ENCODE assay signal across 8 cellular contexts in genomic region chr3:52056521-52056967, GRCh38. TPM values are rescaled to one million over a fixed set of nuclear protein-coding genes. Genes with fewer than 3 reads are reported as not detected.
A peak's percentile ranks its signal among the peaks of the same experiment; 100 is the strongest.
DNase-seq lines count a peak whose midpoint lies in the region; ATAC-seq and TF ChIP-seq lines count a peak whose summit lies in the region.

DUSP7 (minus strand) TSS chr3:52056571; CDS start chr3:52056366, 205 bp downstream.

- DNase-seq in AG04450 (ENCODE audit: low read depth, low spot score): no peak
- DNase-seq in RPMI7951 (ENCODE audit: low read depth): peak; percentile 78
- DNase-seq in activated effector memory CD4-positive, alpha-beta T cell treated with anti-CD3 and anti-CD28 coated beads, Interleukin-2, amount 50 U/mL, for 16 hours: peak; percentile 91
- no peak for DNase-seq in foreskin keratinocyte
- DNase-seq in substantia nigra (lab: John Stamatoyannopoulos, UW): peak in 43 of 49 donors; percentile 44 to 91 (median 72)

- H3K4me3 ChIP-seq in AG04450 (ENCODE audit: low read depth, low read length) (peak within 1 kb of the TSS; percentile 88), neuron (ENCODE audit: low read length) (peak within 1 kb of the TSS; percentile 69)

- H2AFZ ChIP-seq in neuron (ENCODE audit: low read depth, low read length): peak within 1 kb of the TSS; percentile 84

- TF ChIP-seq CTCF in AG04450 (IDR thresholded peaks at IDR 0.05; ENCODE audit: low read depth, low read length): no peak
- TF ChIP-seq CTCF in foreskin keratinocyte (conservative IDR thresholded peaks at IDR 0.05): no peak

- H3K27me3 ChIP-seq in AG04450 (ENCODE audit: control insufficient read depth, insufficient read depth, low read length) (no peaks in the 10 kb centered on the region), foreskin keratinocyte (no peaks in the 10 kb centered on the region), neuron (ENCODE audit: insufficient read depth, low read length) (peaks cover 31% of the 10 kb centered on the region)

- CTCF ChIA-PET in AG04450 (lab: Charles Lee): interaction anchor here (0.7 to 2.4 kb wide), 9 partner anchors 10 to 135 kb away, joined by 3 to 12 read pairs (median 3); partner anchors contain the start of genes POC1A and RRP9

- H3K36me3 ChIP-seq in neuron (ENCODE audit: insufficient read depth, low read length): peaks cover 12% of the 10 kb centered on the region

- POLR2A ChIA-PET in AG04450 (lab: Yijun Ruan, JAX): interaction anchor here (0.6 to 3.3 kb wide), 18 partner anchors 10 to 279 kb away, joined by 3 to 24 read pairs (median 4); partner anchors contain the start of genes POC1A, RPL29 and WDR82

- H3K27ac ChIP-seq in AG04450 (ENCODE audit: low read depth, low read length) (peak within 1 kb of the TSS; percentile 77), foreskin keratinocyte (peak within 1 kb of the TSS; percentile 84), substantia nigra (ENCODE audit: low read depth, low read length, poor library complexity, severe bottlenecking) (peak within 1 kb of the TSS; percentile 95)

- H3K9me3 ChIP-seq in AG04450 (ENCODE audit: control insufficient read depth, insufficient read depth, low read length): peaks cover 3% of the 10 kb centered on the region; the same call in 1 of the 2 replicates
- no peaks in the 10 kb centered on the region for H3K9me3 ChIP-seq in neuron (ENCODE audit: low read length)

- H3K4me1 ChIP-seq in foreskin keratinocyte (peaks cover 22% of the 10 kb centered on the region), neuron (ENCODE audit: insufficient read depth, low read length) (peaks cover 18% of the 10 kb centered on the region)

- ATAC-seq in GM19035 (IDR thresholded peaks at IDR 0.05; ENCODE audit: unreplicated experiment): peak; percentile 45
- ATAC-seq in HG03521 (IDR thresholded peaks at IDR 0.05; ENCODE audit: unreplicated experiment): peak; percentile 23
- ATAC-seq in foreskin keratinocyte: no peak

RNA-seq across cellular contexts. Expression of gene DUSP7, which starts in this region (rescaled TPM):
- polyA plus RNA-seq in AG04450 (2011; rRNA removed) (17.8 and 19.9 TPM in 2 replicates), foreskin keratinocyte (107 and 117 TPM in 2 replicates)
- polyA minus RNA-seq in AG04450 (2011; rRNA and poly(A)+ RNA removed): 36.8 and 44.8 TPM in 2 replicates
- 16.9 and 18.5 TPM in 2 replicates for total RNA-seq in RPMI7951 (2014; rRNA removed; shearing (Covaris generic))
- total RNA-seq in foreskin keratinocyte: 119 and 131 TPM in 2 replicates

Comparison
In these comparisons a context has a peak if more than half of its experiments do, and no peak if none do; other contexts are left out.
1. DNase-seq: peak in RPMI7951 (single experiment), activated effector memory CD4-positive, alpha-beta T cell treated with anti-CD3 and anti-CD28 coated beads, Interleukin-2, amount 50 U/mL, for 16 hours (single experiment) and substantia nigra (43 of 49); none in AG04450 (single experiment) and foreskin keratinocyte (0 of 2).
2. Peak in every context shown above with its lines, with median percentiles within 50 percentile points of each other: H3K27ac ChIP-seq.